In genomic region chr2:69436937-69437750, GRCh38 we compare ENCODE assay signal across 8 cellular contexts. TPM values are rescaled to one million over a fixed set of nuclear protein-coding genes. Genes with fewer than 3 reads are reported as not detected.
DNase-seq lines count a peak whose midpoint lies in the region; ATAC-seq and TF ChIP-seq lines count a peak whose summit lies in the region.

NFU1 (minus strand) TSS chr2:69437435; CDS start chr2:69437422, 13 bp downstream.

- H3K9me3 ChIP-seq in WERI-Rb-1 (ENCODE audit: severe bottlenecking), result no peaks in the 10 kb centered on the region
- no peaks in the 10 kb centered on the region for H3K9me3 ChIP-seq in mammary epithelial cell (replicated peaks; ENCODE audit: insufficient read depth, low read length)
- no peaks in the 10 kb centered on the region for H3K9me3 ChIP-seq in smooth muscle cell (replicated peaks; ENCODE audit: low read depth)

- in situ Hi-C loops in mammary epithelial cell (cut with MboI; ENCODE audit: low sequenced_read_pairs in 2 of 2), result no loop called here

- DNase-seq in AG08395 (ENCODE audit: low spot score), result peak; percentile 100
- DNase-seq in NCI-H2227 (lab: John Stamatoyannopoulos, UW; ENCODE audit: unreplicated experiment), result peak; percentile 97
- DNase-seq in WERI-Rb-1, result peak; percentile 97
- peak; percentile 85 for DNase-seq in mammary epithelial cell
- peak; percentile 99 for DNase-seq in iPS-NIHi11 (ENCODE audit: low spot score)
- DNase-seq in smooth muscle cell (lab: John Stamatoyannopoulos, UW; ENCODE audit: unreplicated experiment), result peak; percentile 77

- H4K20me1 ChIP-seq in mammary epithelial cell (ENCODE audit: insufficient read depth, low read length) (no peaks in the 10 kb centered on the region), smooth muscle cell (ENCODE audit: low read depth) (no peaks in the 10 kb centered on the region)

- dilution Hi-C loops in mammary epithelial cell (cut with HindIII; ENCODE audit: low sequenced_read_pairs), result no loop called here

- H3K4me2 ChIP-seq in mammary epithelial cell (ENCODE audit: insufficient read depth, low read depth, low read length) (peak within 1 kb of the TSS; percentile 83), smooth muscle cell (peak within 1 kb of the TSS; percentile 91)

- peak within 1 kb of the TSS; percentile 93 for H3K27ac ChIP-seq in WERI-Rb-1
- peak within 1 kb of the TSS; percentile 76 for H3K27ac ChIP-seq in mammary epithelial cell (ENCODE audit: insufficient read depth, low read depth, low read length)
- H3K27ac ChIP-seq in smooth muscle cell (ENCODE audit: low read depth), result peak within 1 kb of the TSS; percentile 91

- H3K36me3 ChIP-seq in WERI-Rb-1 (peaks cover 3% of the 10 kb centered on the region), mammary epithelial cell (ENCODE audit: insufficient read depth, low read length) (no peaks in the 10 kb centered on the region), smooth muscle cell (ENCODE audit: low read depth) (no peaks in the 10 kb centered on the region)

- H3K9ac ChIP-seq in mammary epithelial cell (ENCODE audit: insufficient read depth, low read length), result peak within 1 kb of the TSS; percentile 83
- peak within 1 kb of the TSS; percentile 81 for H3K9ac ChIP-seq in smooth muscle cell (ENCODE audit: low read depth)

- ATAC-seq in GM18873 (IDR thresholded peaks at IDR 0.05; ENCODE audit: low FRiP score, unreplicated experiment) (peak; percentile 91), HG03139 (IDR thresholded peaks at IDR 0.05; ENCODE audit: unreplicated experiment) (peak; percentile 92)

- TF ChIP-seq CTCF in WERI-Rb-1 (IDR thresholded peaks at IDR 0.05; ENCODE audit: low read depth, low read length) (peak; percentile 89), mammary epithelial cell (conservative IDR thresholded peaks at IDR 0.05 in 1 of 2, IDR thresholded peaks at IDR 0.05 in 1 of 2; ENCODE audit: extremely low read depth in 1 of 2, insufficient read depth in 1 of 2, low read depth in 1 of 2, low read length in 2 of 2) (peak; percentile 31 to 65), smooth muscle cell (IDR thresholded peaks at IDR 0.05; ENCODE audit: borderline replicate concordance, insufficient read depth, poor library complexity, severe bottlenecking) (peak; percentile 45)

- CTCF ChIA-PET in mammary epithelial cell (lab: Charles Lee; ENCODE audit: low non-redundant PET), result interaction anchor here (0.7 to 0.8 kb wide), 2 partner anchors 62 to 183 kb away, joined by 3 to 7 read pairs; no protein-coding TSS in a partner anchor

- WGBS in mammary epithelial cell (ENCODE audit: low coverage, missing lambda C conversion rate), result 1% methylated on average over 24 of the region's 60 CpGs
- WGBS in smooth muscle cell (ENCODE audit: low lambda C conversion rate), result 2% methylated on average over 60 of the region's 60 CpGs

- intact Hi-C loops in mammary epithelial cell (cut with micrococcal nuclease), result loop anchor here (1.0 to 2.0 kb wide), 2 partner anchors 50 to 277 kb away; partner anchors contain the start of gene GFPT1

- H3F3A ChIP-seq in smooth muscle cell (ENCODE audit: low read depth), result peaks cover 6% of the 10 kb centered on the region

- H3K4me3 ChIP-seq in WERI-Rb-1 (ENCODE audit: low read depth, low read length) (peak within 1 kb of the TSS; percentile 71), mammary epithelial cell (replicated peaks in 1 of 3; ENCODE audit: insufficient read depth in 1 of 3, low read depth in 2 of 3, low read length in 3 of 3) (peak within 1 kb of the TSS; percentile 61 to 89 (median 69)), smooth muscle cell (peak within 1 kb of the TSS; percentile 74)

- H3K27me3 ChIP-seq in WERI-Rb-1 (ENCODE audit: insufficient read depth, low read depth, severe bottlenecking) (no peaks in the 10 kb centered on the region), mammary epithelial cell (ENCODE audit: insufficient read depth, low read length) (no peaks in the 10 kb centered on the region), smooth muscle cell (ENCODE audit: low read depth) (no peaks in the 10 kb centered on the region)

- H3K4me1 ChIP-seq in mammary epithelial cell (ENCODE audit: insufficient read depth, low read length) (peaks cover 14% of the 10 kb centered on the region), smooth muscle cell (ENCODE audit: low read depth) (peaks cover 11% of the 10 kb centered on the region)

- H3K79me2 ChIP-seq in mammary epithelial cell (ENCODE audit: insufficient read depth, low read length) (peaks cover 29% of the 10 kb centered on the region), smooth muscle cell (ENCODE audit: low read depth) (peaks cover 32% of the 10 kb centered on the region)

- BruUV-seq in mammary epithelial cell (replicated peaks; lab: Mats Ljungman, UMichigan), result TSS peak; percentile 63

- H2AFZ ChIP-seq in mammary epithelial cell (ENCODE audit: low read depth, low read length) (peak within 1 kb of the TSS; percentile 100), smooth muscle cell (ENCODE audit: low read depth) (peak within 1 kb of the TSS; percentile 64)

RNA-seq across cellular contexts. Expression of gene NFU1, which starts in this region (rescaled TPM):
- total RNA-seq in mammary epithelial cell (10 to 100 TPM; 23.0 to 39.3 TPM), smooth muscle cell (40.2 and 43.0 TPM in 2 replicates)
- polyA plus RNA-seq in mammary epithelial cell (21.8 TPM), smooth muscle cell (62.0 and 67.7 TPM in 2 replicates)
- polyA minus RNA-seq in mammary epithelial cell, result 46.2 TPM

Comparison
In these comparisons a context has a peak if more than half of its experiments do, and no peak if none do; other contexts are left out.
1. Peak in every context shown above with its lines: DNase-seq, ATAC-seq, H3K4me3 ChIP-seq and H3K27ac ChIP-seq.